9 cellular contexts compared by ENCODE assay signal in genomic region chr5:125411163-125412050, GRCh38.
DNase-seq lines count a peak whose midpoint lies in the region; ATAC-seq, FAIRE-seq and TF ChIP-seq lines count a peak whose summit lies in the region.
"Had no signal": no experiment of that assay in that cellular context is flagged by ENCODE, and none has a peak within 500 bp of the region (broad histone marks: within the 10 kb centered on the region; RNA-seq: fewer than 3 reads in every experiment).

No MANE protein-coding gene starts in this region.

- WGBS in small intestine, 3 donors = 17 to 36% (median 32%) methylated on average over 9 of the region's 9 CpGs

- no peak for TF ChIP-seq CTCF in cardiac muscle cell (IDR thresholded peaks at IDR 0.05; ENCODE audit: low read depth, low read length)

- DNase-seq in A172 (ENCODE audit: low spot score) (peak; percentile 29), SK-N-MC (ENCODE audit: low read depth, low spot score) (no peak), cardiac muscle cell (ENCODE audit: low read depth in 1 of 2, low spot score in 1 of 2) (peak; percentile 61 to 75), small intestine (peak; percentile 58), NCI-H2107 treated with DMSO at 0.1 percent for 48 hours (lab: John Stamatoyannopoulos, UW; ENCODE audit: unreplicated experiment) (no peak)
- DNase-seq in CD4-positive, alpha-beta memory T cell = no peak

- no peaks in the 10 kb centered on the region for H3K4me1 Mint-ChIP-seq in CD4-positive, alpha-beta memory T cell

- H3K27me3 ChIP-seq in cardiac muscle cell (no peaks in the 10 kb centered on the region), small intestine (ENCODE audit: control insufficient read depth in 2 of 2, insufficient read depth in 2 of 2, low read length in 2 of 2) (no peaks in the 10 kb centered on the region)
- H3K27me3 ChIP-seq in CD4-positive, alpha-beta memory T cell (ENCODE audit: insufficient read depth, low read length) = no peaks in the 10 kb centered on the region

- H3K36me3 ChIP-seq in SK-N-MC (ENCODE audit: insufficient read depth, low read length) = no peaks in the 10 kb centered on the region
- H3K36me3 ChIP-seq in cardiac muscle cell = no peaks in the 10 kb centered on the region
- no peaks in the 10 kb centered on the region for H3K36me3 ChIP-seq in small intestine (ENCODE audit: control insufficient read depth in 2 of 2, insufficient read depth in 2 of 2, low read length in 2 of 2)
- no peaks in the 10 kb centered on the region for H3K36me3 ChIP-seq in CD4-positive, alpha-beta memory T cell (ENCODE audit: insufficient read depth, low read length)

- H3K4me1 ChIP-seq in cardiac muscle cell (ENCODE audit: low read depth) (peaks cover 83% of the 10 kb centered on the region), small intestine (ENCODE audit: control insufficient read depth in 2 of 2, insufficient read depth in 1 of 2, low read depth in 1 of 2, low read length in 1 of 2) (peaks cover 4 to 19% of the 10 kb centered on the region in 2 donors)
- H3K4me1 ChIP-seq in CD4-positive, alpha-beta memory T cell (ENCODE audit: insufficient read depth, low read length) = no peaks in the 10 kb centered on the region

- H3K36me3 Mint-ChIP-seq in CD4-positive, alpha-beta memory T cell = no peaks in the 10 kb centered on the region

- POLR2A ChIA-PET in CD4-positive, alpha-beta memory T cell (lab: Charles Lee; ENCODE audit: partially characterized antibody) = no interaction called here

- H3K27ac Mint-ChIP-seq in CD4-positive, alpha-beta memory T cell = no peak overlapping the region

- H3K4me3 Mint-ChIP-seq in CD4-positive, alpha-beta memory T cell = no peak overlapping the region

- no peak for FAIRE-seq in small intestine (lab: Jason Lieb, UNC)
- FAIRE-seq: colon had no signal

- H3K9me3 Mint-ChIP-seq in CD4-positive, alpha-beta memory T cell = peaks cover 0 to 8% (median 2%) of the 10 kb centered on the region in 8 donors

- peak overlapping the region; percentile 7 for H3K9ac ChIP-seq in SK-N-MC (ENCODE audit: insufficient read length)

- no peaks in the 10 kb centered on the region for H3K9me3 ChIP-seq in SK-N-MC (ENCODE audit: low read depth, low read length)
- no peaks in the 10 kb centered on the region for H3K9me3 ChIP-seq in cardiac muscle cell (ENCODE audit: low read depth)
- H3K9me3 ChIP-seq in small intestine (ENCODE audit: control insufficient read depth, low read depth) = no peaks in the 10 kb centered on the region
- H3K9me3 ChIP-seq in CD4-positive, alpha-beta memory T cell (ENCODE audit: control insufficient read depth in 1 of 2, low read length in 2 of 2) = no peaks in the 10 kb centered on the region

- H3K4me3 ChIP-seq in SK-N-MC (peak overlapping the region; percentile 63), cardiac muscle cell (no peak overlapping the region), small intestine (ENCODE audit: low read depth in 1 of 2, low read length in 2 of 2) (no peak overlapping the region)
- no peak overlapping the region for H3K4me3 ChIP-seq in CD4-positive, alpha-beta memory T cell (ENCODE audit: low read length in 2 of 2)

- H3K27me3 Mint-ChIP-seq in CD4-positive, alpha-beta memory T cell = no peaks in the 10 kb centered on the region

- intact Hi-C loops in CD4-positive, alpha-beta memory T cell (cut with micrococcal nuclease) = no loop called here

- CTCF ChIA-PET in CD4-positive, alpha-beta memory T cell (lab: Charles Lee; ENCODE audit: partially characterized antibody) = no interaction called here

- ATAC-seq in GM19043 (IDR thresholded peaks at IDR 0.05; ENCODE audit: low read depth, unreplicated experiment) (peak; percentile 50), HG03175 (IDR thresholded peaks at IDR 0.05; ENCODE audit: unreplicated experiment) (peak; percentile 51)

- H3K27ac ChIP-seq in SK-N-MC (peak overlapping the region; percentile 80), cardiac muscle cell (peak overlapping the region; percentile 97), small intestine (ENCODE audit: low read depth in 1 of 2, low read length in 1 of 2) (peak overlapping the region in 1 of 2 donors; percentile 65)
- no peak overlapping the region for H3K27ac ChIP-seq in CD4-positive, alpha-beta memory T cell (ENCODE audit: low read depth, low read length)

Comparison
In these comparisons a context has a peak if more than half of its experiments do, and no peak if none do; other contexts are left out.
1. DNase-seq: peak in A172 (single experiment), cardiac muscle cell (2 of 2) and small intestine (single experiment); none in SK-N-MC (single experiment), NCI-H2107 treated with DMSO at 0.1 percent for 48 hours (single experiment) and CD4-positive, alpha-beta memory T cell (0 of 5).